Comparison of ENCODE assay signal across 9 cellular contexts in the genomic region with DNA sequence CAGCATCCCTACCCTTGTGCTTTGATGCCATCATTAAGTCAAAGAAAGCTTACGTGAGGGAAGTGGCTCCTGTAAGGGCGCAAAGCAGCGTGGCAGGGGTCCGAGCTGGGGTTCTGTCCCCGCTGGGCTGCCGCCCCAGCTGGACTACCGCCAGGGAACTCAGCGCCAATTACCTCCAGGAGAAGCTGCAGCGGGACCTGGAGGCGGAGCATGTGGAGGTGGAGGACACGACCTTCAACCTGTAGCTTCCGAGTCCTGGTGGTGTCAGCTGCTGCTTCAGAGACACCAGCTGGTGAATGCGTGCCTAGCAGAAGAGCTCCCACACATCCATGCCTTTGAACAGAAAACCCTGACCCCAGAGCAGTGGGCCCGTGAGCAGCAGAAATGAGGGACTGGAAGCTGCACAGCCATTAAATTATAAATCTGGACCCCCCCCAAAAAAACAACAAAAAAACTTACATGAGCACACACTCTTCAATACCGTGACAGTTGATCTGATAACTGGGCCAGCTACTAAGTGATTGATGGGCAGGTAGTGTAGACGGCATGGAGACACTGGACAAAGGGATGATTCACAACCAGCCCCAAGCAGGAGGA. TPM values are rescaled to one million over a fixed set of nuclear protein-coding genes. Genes with fewer than 3 reads are reported as not detected.
DNase-seq lines count a peak whose midpoint lies in the region; ATAC-seq, FAIRE-seq and TF ChIP-seq lines count a peak whose summit lies in the region.
"Had no signal": no experiment of that assay in that cellular context is flagged by ENCODE, and none has a peak within 500 bp of the region (broad histone marks: within the 10 kb centered on the region; RNA-seq: fewer than 3 reads in every experiment).

No MANE protein-coding gene starts in this region.

- no peaks in the 10 kb centered on the region for H3K79me2 ChIP-seq in H1 (ENCODE audit: control insufficient read depth in 1 of 2, insufficient read depth in 2 of 2, low read length in 2 of 2)

- no peaks in the 10 kb centered on the region for H3K9me3 ChIP-seq in H1 (ENCODE audit: insufficient read depth in 2 of 2, low read depth in 1 of 2, low read length in 1 of 2)
- H3K9me3 ChIP-seq in small intestine (ENCODE audit: control insufficient read depth, low read depth): no peaks in the 10 kb centered on the region
- H3K9me3 ChIP-seq: BLaER1 had no signal

- no peak overlapping the region for H4K91ac ChIP-seq in H1 (replicated peaks; ENCODE audit: insufficient read length, low read length)

- no peak overlapping the region for H3K27ac Mint-ChIP-seq in activated CD4-positive, alpha-beta T cell treated with anti-CD3 and anti-CD28 coated beads for 36 hours

- H3K14ac ChIP-seq in H1 (ENCODE audit: insufficient read length): no peak overlapping the region

- H3K36me3 ChIP-seq in H1 (ENCODE audit: control insufficient read depth in 2 of 4, insufficient read depth in 4 of 4, low read length in 3 of 4) (no peaks in the 10 kb centered on the region), small intestine (ENCODE audit: control insufficient read depth in 2 of 2, insufficient read depth in 2 of 2, low read length in 2 of 2) (no peaks in the 10 kb centered on the region)
- H3K36me3 ChIP-seq: BLaER1 had no signal

- H3K23ac ChIP-seq in H1 (ENCODE audit: insufficient read length): no peak overlapping the region

- no peak overlapping the region for H3K56ac ChIP-seq in H1 (replicated peaks; ENCODE audit: insufficient read length, low read depth, low read length)

- peaks cover 22% of the 10 kb centered on the region for H3K4me1 Mint-ChIP-seq in activated CD4-positive, alpha-beta T cell treated with anti-CD3 and anti-CD28 coated beads for 36 hours

- no peak overlapping the region for H3K4ac ChIP-seq in H1 (replicated peaks; ENCODE audit: insufficient read length, low read depth, low read length)

- H3K23me2 ChIP-seq in H1 (ENCODE audit: low read depth, low read length): no peaks in the 10 kb centered on the region

- peaks cover 0 to 6% (median 2%) of the 10 kb centered on the region in 4 experiments; a peak in 3 of 7 replicates for H3K4me1 ChIP-seq in H1 (replicated peaks in 1 of 4; ENCODE audit: control insufficient read depth in 3 of 4, insufficient read depth in 4 of 4, low read length in 3 of 4)
- H3K4me1 ChIP-seq in small intestine (ENCODE audit: control insufficient read depth in 2 of 2, insufficient read depth in 1 of 2, low read depth in 1 of 2, low read length in 1 of 2): no peaks in the 10 kb centered on the region

- peak overlapping the region in 1 of 2 experiments; percentile 44; a peak in 2 of 4 replicates for H3K4me2 ChIP-seq in H1 (ENCODE audit: insufficient read depth in 1 of 2, low read depth in 2 of 2, low read length in 2 of 2)
- H3K4me2 ChIP-seq: BLaER1 had no signal

- no peak overlapping the region for H3K9ac ChIP-seq in H1 (replicated peaks in 1 of 4; ENCODE audit: extremely low read depth in 1 of 4, low read depth in 3 of 4, low read length in 3 of 4)
- H3K9ac ChIP-seq: BLaER1 had no signal

- no peak overlapping the region for H2BK12ac ChIP-seq in H1 (ENCODE audit: low read depth, low read length)

- peak; percentile 39 to 56 (median 53) for TF ChIP-seq CTCF in H1 (IDR thresholded peaks at IDR 0.05; ENCODE audit: control extremely low read depth in 1 of 3, insufficient read depth in 1 of 3, low read depth in 1 of 3, low read length in 3 of 3)

- POLR2A ChIA-PET in activated CD4-positive, alpha-beta T cell treated with anti-CD3 and anti-CD28 coated beads for 36 hours (lab: Charles Lee): interaction anchor here (0.6 to 0.8 kb wide), 3 partner anchors 19 to 641 kb away, joined by 3 to 6 read pairs (median 5); no protein-coding TSS in a partner anchor
- POLR2A ChIA-PET in H1 (lab: Charles Lee; ENCODE audit: partially characterized antibody): interaction anchor here (0.6 to 1.0 kb wide), 2 partner anchors 14 to 18 kb away, joined by 3 read pairs; no protein-coding TSS in a partner anchor

- WGBS in H1 (ENCODE audit: extremely low coverage in 1 of 2, insufficient coverage in 1 of 2, insufficient read length in 1 of 2, insufficient replicate concordance in 2 of 2, low coverage in 1 of 2, low lambda C conversion rate in 2 of 2, missing lambda C conversion rate in 1 of 2), 2 experiments: 34% methylated on average over 16 of the region's 16 CpGs; no CpG with 5 or more reads in 1 of the 2 experiments
- 6 to 29% (median 20%) methylated on average over 16 of the region's 16 CpGs for WGBS in small intestine, 3 donors

- H4K8ac ChIP-seq in H1 (ENCODE audit: extremely low read depth, insufficient read depth, low read length): no peak overlapping the region

- TF ChIP-seq POLR2A in H1 (IDR thresholded peaks at IDR 0.05; ENCODE audit: control extremely low read depth in 1 of 2, low read depth in 2 of 2, low read length in 2 of 2): no peak

- H3K27me3 ChIP-seq in H1 (replicated peaks in 1 of 4; ENCODE audit: control insufficient read depth in 3 of 4, extremely low read depth in 1 of 4, insufficient read depth in 3 of 4, low read length in 3 of 4): peaks cover 0 to 4% (median 2%) of the 10 kb centered on the region in 4 experiments; a peak in 1 of 7 replicates
- peaks cover 0 to 2% of the 10 kb centered on the region in 2 donors for H3K27me3 ChIP-seq in small intestine (ENCODE audit: control insufficient read depth in 2 of 2, insufficient read depth in 2 of 2, low read length in 2 of 2)
- H3K27me3 ChIP-seq: BLaER1 had no signal

- H3K36me3 Mint-ChIP-seq in activated CD4-positive, alpha-beta T cell treated with anti-CD3 and anti-CD28 coated beads for 36 hours (ENCODE audit: low read depth): no peaks in the 10 kb centered on the region

- H2BK5ac ChIP-seq in H1 (ENCODE audit: low read depth, low read length): no peak overlapping the region

- H3K18ac ChIP-seq in H1 (ENCODE audit: extremely low read depth, low read length): no peak overlapping the region

- no peak overlapping the region for H2BK15ac ChIP-seq in H1 (ENCODE audit: low read length)

- intact Hi-C loops in activated CD4-positive, alpha-beta T cell treated with anti-CD3 and anti-CD28 coated beads for 36 hours (cut with DNase I, micrococcal nuclease): no loop called here

- H3K9me3 Mint-ChIP-seq in activated CD4-positive, alpha-beta T cell treated with anti-CD3 and anti-CD28 coated beads for 36 hours (ENCODE audit: low read depth): no peaks in the 10 kb centered on the region

- FAIRE-seq in H1 (lab: Jason Lieb, UNC) (no peak), small intestine (lab: Jason Lieb, UNC) (no peak)

- H3K79me1 ChIP-seq in H1 (ENCODE audit: low read depth, low read length): no peaks in the 10 kb centered on the region

- no peaks in the 10 kb centered on the region for H4K20me1 ChIP-seq in H1 (replicated peaks in 1 of 2; ENCODE audit: control insufficient read depth in 1 of 2, insufficient read depth in 2 of 2, low read length in 2 of 2)
- H4K20me1 ChIP-seq: BLaER1 had no signal

- H3K27ac ChIP-seq in H1 (ENCODE audit: low read depth, low read length) (no peak overlapping the region), small intestine (ENCODE audit: low read depth in 1 of 2, low read length in 1 of 2) (no peak overlapping the region)
- H3K27ac ChIP-seq: BLaER1 had no signal

- no peaks in the 10 kb centered on the region for H3K27me3 Mint-ChIP-seq in activated CD4-positive, alpha-beta T cell treated with anti-CD3 and anti-CD28 coated beads for 36 hours

- H3K4me3 Mint-ChIP-seq in activated CD4-positive, alpha-beta T cell treated with anti-CD3 and anti-CD28 coated beads for 36 hours: no peak overlapping the region

- H3K4me3 ChIP-seq in H1 (ENCODE audit: extremely low read depth in 1 of 4, insufficient read depth in 2 of 4, low read depth in 3 of 4, low read length in 4 of 4) (peak overlapping the region in 1 of 4 experiments; percentile 44; a peak in 1 of 8 replicates), small intestine (ENCODE audit: low read depth in 1 of 2, low read length in 2 of 2) (peak overlapping the region in 1 of 2 donors; percentile 17)
- H3K4me3 ChIP-seq: BLaER1 had no signal

- TF ChIP-seq EP300 in H1 (IDR thresholded peaks at IDR 0.05; ENCODE audit: borderline replicate concordance in 1 of 2, low read depth in 2 of 2, low read length in 2 of 2): no peak

- ATAC-seq in activated CD4-positive, alpha-beta T cell treated with anti-CD3 and anti-CD28 coated beads for 36 hours: no peak
- no peak for ATAC-seq in HG03159 (IDR thresholded peaks at IDR 0.05; ENCODE audit: unreplicated experiment)

- H2AFZ ChIP-seq in H1 (ENCODE audit: low read length): 0 out of 2 replicates have a peak overlapping the region, but pooled peaks have one; percentile 27

- no peak overlapping the region for H4K5ac ChIP-seq in H1 (ENCODE audit: insufficient read length, low read depth, low read length)

- no peak overlapping the region for H2BK20ac ChIP-seq in H1 (ENCODE audit: low read length)

- DNase-seq in activated CD4-positive, alpha-beta T cell treated with anti-CD3 and anti-CD28 coated beads for 36 hours: peak; percentile 47
- DNase-seq in activated CD4-positive, alpha-beta T cell treated with anti-CD3 and anti-CD28 coated beads for 1 hour: no peak
- peak; percentile 55 for DNase-seq in NCI-H82 (lab: John Stamatoyannopoulos, UW)
- peak in 1 of 2 experiments; percentile 62 for DNase-seq in H1 (ENCODE audit: low read depth in 1 of 2, low spot score in 2 of 2)
- peak; percentile 88 for DNase-seq in small intestine
- no peak for DNase-seq in C1 segment of cervical spinal cord (lab: John Stamatoyannopoulos, UW)
- DNase-seq in MV-4-11 (lab: John Stamatoyannopoulos, UW): no peak

- no peak overlapping the region for H2AK5ac ChIP-seq in H1 (ENCODE audit: low read depth, low read length)

- peak; percentile 59 to 63 for TF ChIP-seq RAD21 in H1 (IDR thresholded peaks at IDR 0.05 in 1 of 2, conservative IDR thresholded peaks at IDR 0.05 in 1 of 2; ENCODE audit: low read depth in 2 of 2, low read length in 2 of 2)

- H2BK120ac ChIP-seq in H1 (replicated peaks; ENCODE audit: low read depth, low read length): no peak overlapping the region

- CTCF ChIA-PET in activated CD4-positive, alpha-beta T cell treated with anti-CD3 and anti-CD28 coated beads for 36 hours (lab: Charles Lee): interaction anchor here (0.6 to 7.8 kb wide), 13 partner anchors 7 to 207 kb away, joined by 3 to 155 read pairs (median 8); partner anchors contain the start of genes ENOSF1 and TYMS
- CTCF ChIA-PET in H1 (lab: Charles Lee; ENCODE audit: partially characterized antibody): interaction anchor here (0.6 to 6.9 kb wide), 41 partner anchors 7 to 1879 kb away, joined by 3 to 110 read pairs (median 4); partner anchors contain the start of gene ENOSF1

RNA-seq across cellular contexts. Expression of gene YES1, which starts 20.1 kb away (rescaled TPM):
- total RNA-seq in activated CD4-positive, alpha-beta T cell treated with anti-CD3 and anti-CD28 coated beads for 36 hours: 10 to 100 TPM; 13.1 to 14.2 TPM
- 94.3 and 99.5 TPM in 2 replicates for total RNA-seq in H1 (2021; fragmentation: NEBNext Ultra II Directional; extraction: Animal tissue kit (Norgen Biotek cat#: 25700))
- 14.8 and 22.4 TPM in 2 replicates for polyA plus RNA-seq in H1 (2011; rRNA removed)
- polyA plus RNA-seq in H1 (2011; cell fraction: cytosol; rRNA removed): 24.8 TPM
- polyA plus RNA-seq in H1 (2011; cell fraction: nucleus; rRNA removed): 55.5 TPM
- polyA plus RNA-seq in H1 (2012, experiment 1 of 2): 22.1 to 47.9 TPM (median 34.4 TPM) in 4 replicates
- 2.4 TPM for polyA plus RNA-seq in H1 (2012, experiment 2 of 2)
- 81.2 TPM for polyA plus RNA-seq in H1 (2013, experiment 1 of 2)
- 75.8 TPM for polyA plus RNA-seq in H1 (2013, experiment 2 of 2)
- 69.5 and 115 TPM in 2 replicates for polyA minus RNA-seq in H1 (2011; rRNA and poly(A)+ RNA removed)
- polyA minus RNA-seq in H1 (2011; cell fraction: cytosol; rRNA and poly(A)+ RNA removed): 35.8 TPM
- polyA minus RNA-seq in H1 (2011; cell fraction: nucleus; rRNA and poly(A)+ RNA removed): 60.0 TPM
- polyA plus RNA-seq in small intestine: 10 to 100 TPM; 35.9 to 42.7 (median 36.8) TPM

Comparison
In these comparisons a context has a peak if more than half of its experiments do, and no peak if none do; other contexts are left out.
1. DNase-seq: peak in activated CD4-positive, alpha-beta T cell treated with anti-CD3 and anti-CD28 coated beads for 36 hours (single experiment), NCI-H82 (single experiment) and small intestine (single experiment); none in activated CD4-positive, alpha-beta T cell treated with anti-CD3 and anti-CD28 coated beads for 1 hour (single experiment), C1 segment of cervical spinal cord (0 of 14) and MV-4-11 (single experiment).